Comparison of ENCODE assay signal across 11 cellular contexts in the genomic region with DNA sequence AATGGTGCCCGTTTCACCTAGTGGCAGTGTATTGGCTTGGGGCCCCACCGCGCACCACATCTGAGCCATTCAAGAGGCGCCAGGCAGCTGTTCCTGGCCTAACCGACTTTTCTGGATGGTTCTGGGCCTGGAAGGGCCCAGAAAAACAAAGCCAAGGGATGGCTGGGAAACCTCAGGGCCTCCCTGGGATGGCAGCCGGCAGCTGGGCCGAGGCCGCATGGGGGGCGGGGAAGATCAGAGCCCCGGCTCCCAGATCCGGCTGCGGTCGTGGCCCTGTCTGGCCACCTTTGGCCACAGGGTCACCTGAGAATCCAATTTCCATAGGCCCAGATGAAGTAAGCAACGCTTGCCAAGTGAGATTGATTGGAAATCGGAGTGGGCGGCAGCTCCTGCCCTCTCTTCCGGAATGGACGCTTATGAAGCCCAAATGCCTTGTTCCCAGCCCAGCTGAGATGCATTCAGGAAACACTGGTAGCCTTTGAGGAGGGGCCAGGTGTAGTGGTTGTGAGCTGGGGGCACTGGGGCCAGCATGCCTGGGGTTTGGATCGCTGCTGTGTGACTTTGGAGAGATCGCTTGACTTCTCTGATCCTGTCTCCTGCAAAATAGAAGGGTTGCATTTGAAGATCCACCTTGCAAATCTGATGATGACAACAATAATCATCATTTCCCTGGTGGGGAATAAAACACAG.
A peak's percentile ranks its signal among the peaks of the same experiment; 100 is the strongest.
DNase-seq lines count a peak whose midpoint lies in the region; ATAC-seq and TF ChIP-seq lines count a peak whose summit lies in the region.
"Had no signal": no experiment of that assay in that cellular context is flagged by ENCODE, and none has a peak within 500 bp of the region (broad histone marks: within the 10 kb centered on the region; RNA-seq: fewer than 3 reads in every experiment).

No MANE protein-coding gene starts in this region.

- H3K9me3 Mint-ChIP-seq in activated naive CD8-positive, alpha-beta T cell (ENCODE audit: low read depth), result no peaks in the 10 kb centered on the region
- H3K9me3 Mint-ChIP-seq in activated naive CD8-positive, alpha-beta T cell treated with anti-CD3 and anti-CD28 coated beads for 36 hours, result no peaks in the 10 kb centered on the region
- H3K9me3 Mint-ChIP-seq: activated CD4-positive, alpha-beta T cell treated with anti-CD3 and anti-CD28 coated beads, Interleukin-2, amount 10 ng/mL, durations not matched to agents 24 days and 14 days had no signal

- WGBS in transverse colon (ENCODE audit: low coverage in 1 of 2), 2 donors, result 45% methylated on average over 18 of the region's 20 CpGs; no CpG with 5 or more reads in 1 of the 2 donors
- 71% methylated on average over 20 of the region's 20 CpGs for WGBS in suprapubic skin

- no peaks in the 10 kb centered on the region for H3K36me3 Mint-ChIP-seq in activated naive CD8-positive, alpha-beta T cell
- H3K36me3 Mint-ChIP-seq in activated naive CD8-positive, alpha-beta T cell treated with anti-CD3 and anti-CD28 coated beads for 36 hours, result no peaks in the 10 kb centered on the region
- no peaks in the 10 kb centered on the region for H3K36me3 Mint-ChIP-seq in T-helper 17 cell (ENCODE audit: low read depth)

- TF ChIP-seq POLR2A in transverse colon (IDR thresholded peaks at IDR 0.05) (no peak), suprapubic skin (IDR thresholded peaks at IDR 0.05) (no peak)

- H3K9me3 ChIP-seq in T-helper 17 cell (ENCODE audit: control insufficient read depth, low read length, poor library complexity, severe bottlenecking), result no peaks in the 10 kb centered on the region
- H3K9me3 ChIP-seq in lower lobe of right lung, result no peaks in the 10 kb centered on the region
- H3K9me3 ChIP-seq in transverse colon, result no peaks in the 10 kb centered on the region
- H3K9me3 ChIP-seq in suprapubic skin, result no peaks in the 10 kb centered on the region
- H3K9me3 ChIP-seq: mucosa of descending colon had no signal

- TF ChIP-seq EP300 in transverse colon (IDR thresholded peaks at IDR 0.05; ENCODE audit: low read depth) (no peak), suprapubic skin (IDR thresholded peaks at IDR 0.05) (no peak)

- TF ChIP-seq CTCF in lower lobe of right lung (IDR thresholded peaks at IDR 0.05) (no peak), transverse colon (IDR thresholded peaks at IDR 0.05) (peak in 1 of 5 experiments; percentile 7), suprapubic skin (IDR thresholded peaks at IDR 0.05) (no peak)

- peaks cover 35% of the 10 kb centered on the region for H3K4me1 ChIP-seq in lower lobe of right lung
- peaks cover 29 to 70% (median 59%) of the 10 kb centered on the region in 4 donors for H3K4me1 ChIP-seq in transverse colon
- peaks cover 29% of the 10 kb centered on the region for H3K4me1 ChIP-seq in suprapubic skin

- no peaks in the 10 kb centered on the region for H3K27me3 Mint-ChIP-seq in activated naive CD8-positive, alpha-beta T cell
- no peaks in the 10 kb centered on the region for H3K27me3 Mint-ChIP-seq in activated naive CD8-positive, alpha-beta T cell treated with anti-CD3 and anti-CD28 coated beads for 36 hours
- no peaks in the 10 kb centered on the region for H3K27me3 Mint-ChIP-seq in T-helper 17 cell

- DNase-seq in activated naive CD8-positive, alpha-beta T cell treated with anti-CD3 and anti-CD28 coated beads for 36 hours, result no peak
- no peak for DNase-seq in T-helper 17 cell
- no peak for DNase-seq in lower lobe of right lung
- DNase-seq in transverse colon, result no peak
- DNase-seq in NCI-H187 (lab: John Stamatoyannopoulos, UW), result no peak
- DNase-seq in suprapubic skin (ENCODE audit: low spot score in 2 of 2), result no peak

- H3K27ac Mint-ChIP-seq in activated naive CD8-positive, alpha-beta T cell, result peak overlapping the region; percentile 34
- H3K27ac Mint-ChIP-seq in activated naive CD8-positive, alpha-beta T cell treated with anti-CD3 and anti-CD28 coated beads for 36 hours, result no peak overlapping the region
- H3K27ac Mint-ChIP-seq in T-helper 17 cell, result peak overlapping the region; percentile 53
- H3K27ac Mint-ChIP-seq: activated CD4-positive, alpha-beta T cell treated with anti-CD3 and anti-CD28 coated beads, Interleukin-2, amount 10 ng/mL, durations not matched to agents 24 days and 14 days had no signal

- H3K36me3 ChIP-seq in lower lobe of right lung (no peaks in the 10 kb centered on the region), transverse colon (no peaks in the 10 kb centered on the region), suprapubic skin (no peaks in the 10 kb centered on the region)

- peak overlapping the region; percentile 57 for H3K4me3 Mint-ChIP-seq in activated naive CD8-positive, alpha-beta T cell
- no peak overlapping the region for H3K4me3 Mint-ChIP-seq in activated naive CD8-positive, alpha-beta T cell treated with anti-CD3 and anti-CD28 coated beads for 36 hours
- peak overlapping the region; percentile 19 for H3K4me3 Mint-ChIP-seq in T-helper 17 cell
- H3K4me3 Mint-ChIP-seq: activated CD4-positive, alpha-beta T cell treated with anti-CD3 and anti-CD28 coated beads, Interleukin-2, amount 10 ng/mL, durations not matched to agents 24 days and 14 days had no signal

- ATAC-seq in T-helper 17 cell (peak; percentile 18), lower lobe of right lung (no peak), GM21825 (IDR thresholded peaks at IDR 0.05; ENCODE audit: unreplicated experiment) (no peak)

- no peak overlapping the region for H3K4me3 ChIP-seq in lower lobe of right lung
- no peak overlapping the region for H3K4me3 ChIP-seq in transverse colon
- H3K4me3 ChIP-seq in suprapubic skin, result no peak overlapping the region
- H3K4me3 ChIP-seq: mucosa of descending colon, skin epidermis had no signal

- intact Hi-C loops in lower lobe of right lung (cut with DNase I), result no loop called here
- intact Hi-C loops in transverse colon (cut with DNase I; ENCODE audit: low total_unique reads), result no loop called here

- in situ Hi-C loops in transverse colon (cut with MboI; ENCODE audit: low pct_ligation_motif_present in 1 of 4, low pct_unique_long_range_greater_than_20kb in 1 of 4, low sequenced_read_pairs in 3 of 4), result loop anchor here in 2 of 4 donors (25.0 kb wide), 1 partner anchor 163 kb away; a partner anchor contains a TSS

- peak overlapping the region; percentile 13 for H3K27ac ChIP-seq in lower lobe of right lung
- peak overlapping the region; percentile 65 to 80 (median 74) for H3K27ac ChIP-seq in transverse colon
- no peak overlapping the region for H3K27ac ChIP-seq in suprapubic skin

- peaks cover 51% of the 10 kb centered on the region for H3K4me1 Mint-ChIP-seq in activated naive CD8-positive, alpha-beta T cell (ENCODE audit: low read depth)
- peaks cover 46% of the 10 kb centered on the region for H3K4me1 Mint-ChIP-seq in activated naive CD8-positive, alpha-beta T cell treated with anti-CD3 and anti-CD28 coated beads for 36 hours
- H3K4me1 Mint-ChIP-seq in T-helper 17 cell, result peaks cover 14% of the 10 kb centered on the region

- H3K27me3 ChIP-seq in lower lobe of right lung (ENCODE audit: low read depth), result peaks cover 5% of the 10 kb centered on the region
- no peaks in the 10 kb centered on the region for H3K27me3 ChIP-seq in transverse colon
- H3K27me3 ChIP-seq in suprapubic skin, result no peaks in the 10 kb centered on the region
